In genomic region chr15:96343529-96344072, GRCh38 we compare ENCODE assay signal across 10 cellular contexts. TPM values are rescaled to one million over a fixed set of nuclear protein-coding genes. Genes with fewer than 3 reads are reported as not detected.
A peak's percentile ranks its signal among the peaks of the same experiment; 100 is the strongest.
DNase-seq lines count a peak whose midpoint lies in the region; ATAC-seq and TF ChIP-seq lines count a peak whose summit lies in the region.
"Had no signal": no experiment of that assay in that cellular context is flagged by ENCODE, and none has a peak within 500 bp of the region (broad histone marks: within the 10 kb centered on the region; RNA-seq: fewer than 3 reads in every experiment).

No MANE protein-coding gene starts in this region.

- DNase-seq in T-helper 1 cell (no peak), epithelial cell of proximal tubule (ENCODE audit: low read depth) (no peak), tibial nerve (ENCODE audit: low spot score in 2 of 2) (no peak), COLO668 (lab: John Stamatoyannopoulos, UW; ENCODE audit: unreplicated experiment) (no peak), NCI-H1417 (lab: John Stamatoyannopoulos, UW) (no peak)
- DNase-seq: 8988T had no signal

- peaks cover 4% of the 10 kb centered on the region for H3K27me3 ChIP-seq in muscle layer of duodenum (ENCODE audit: low read depth, low read length)
- H3K27me3 ChIP-seq in tibial nerve: no peaks in the 10 kb centered on the region
- H3K27me3 ChIP-seq: SJSA1 had no signal

- H3K4me1 ChIP-seq in muscle layer of duodenum (ENCODE audit: control insufficient read depth in 1 of 2, insufficient read depth in 2 of 2, low read length in 2 of 2): peaks cover 3 to 35% of the 10 kb centered on the region in 2 donors
- peaks cover 0 to 23% (median 11%) of the 10 kb centered on the region in 4 donors for H3K4me1 ChIP-seq in tibial nerve

- TF ChIP-seq EP300 in tibial nerve (IDR thresholded peaks at IDR 0.05): peak in 1 of 2 donors; percentile 33

- H3K9me3 ChIP-seq in muscle layer of duodenum (ENCODE audit: control insufficient read depth in 1 of 2, low read length in 2 of 2) (no peaks in the 10 kb centered on the region), tibial nerve (no peaks in the 10 kb centered on the region)
- H3K9me3 ChIP-seq: SJSA1 had no signal

- H3K27ac Mint-ChIP-seq in T-helper 1 cell treated with Interleukin-12 subunit alpha and Interleukin-12 subunit beta and Interleukin-4 antibody, amounts not matched to agents 30 μg/mL and 1 μg/mL, for 36 hours: peak overlapping the region; percentile 36
- H3K27ac Mint-ChIP-seq in stimulated activated memory B cell treated with anti-CD40 and anti-IgM and Interleukin-4, amounts not matched to agents 10 μg/mL and 1 μg/mL and 100 μg/mL, for 72 hours: no peak overlapping the region

- TF ChIP-seq CTCF in epithelial cell of proximal tubule (conservative IDR thresholded peaks at IDR 0.05; ENCODE audit: low read depth, low read length): no peak
- TF ChIP-seq CTCF in tibial nerve (IDR thresholded peaks at IDR 0.05): no peak

- peak overlapping the region; percentile 21 for H3K4me3 ChIP-seq in epithelial cell of proximal tubule (ENCODE audit: low read depth, low read length)
- H3K4me3 ChIP-seq in muscle layer of duodenum (ENCODE audit: low read depth in 1 of 2, low read length in 2 of 2): peak overlapping the region in 1 of 2 donors; percentile 45
- peak overlapping the region; percentile 48 to 89 (median 74) for H3K4me3 ChIP-seq in tibial nerve
- H3K4me3 ChIP-seq: SJSA1 had no signal

- H3K36me3 ChIP-seq in muscle layer of duodenum (ENCODE audit: control insufficient read depth in 1 of 2, insufficient read depth in 2 of 2, low read length in 2 of 2) (no peaks in the 10 kb centered on the region), tibial nerve (no peaks in the 10 kb centered on the region)

- H3K27ac ChIP-seq in muscle layer of duodenum (ENCODE audit: low read length): peak overlapping the region; percentile 34
- H3K27ac ChIP-seq in tibial nerve: peak overlapping the region; percentile 95 to 100 (median 98)
- H3K27ac ChIP-seq: SJSA1 had no signal

- H3K9me3 Mint-ChIP-seq in T-helper 1 cell treated with Interleukin-12 subunit alpha and Interleukin-12 subunit beta and Interleukin-4 antibody, amounts not matched to agents 30 μg/mL and 1 μg/mL, for 36 hours: peaks cover 14% of the 10 kb centered on the region
- no peaks in the 10 kb centered on the region for H3K9me3 Mint-ChIP-seq in stimulated activated memory B cell treated with anti-CD40 and anti-IgM and Interleukin-4, amounts not matched to agents 10 μg/mL and 1 μg/mL and 100 μg/mL, for 72 hours

- no peak for ATAC-seq in stimulated activated memory B cell treated with anti-CD40 and anti-IgM and Interleukin-4, amounts not matched to agents 10 μg/mL and 1 μg/mL and 100 μg/mL, for 72 hours

- H3K27me3 Mint-ChIP-seq in T-helper 1 cell treated with Interleukin-12 subunit alpha and Interleukin-12 subunit beta and Interleukin-4 antibody, amounts not matched to agents 30 μg/mL and 1 μg/mL, for 36 hours (ENCODE audit: low read depth): peaks cover 95% of the 10 kb centered on the region
- peaks cover 94% of the 10 kb centered on the region for H3K27me3 Mint-ChIP-seq in stimulated activated memory B cell treated with anti-CD40 and anti-IgM and Interleukin-4, amounts not matched to agents 10 μg/mL and 1 μg/mL and 100 μg/mL, for 72 hours

- TF ChIP-seq POLR2A in tibial nerve (IDR thresholded peaks at IDR 0.05): no peak

- WGBS in tibial nerve, 2 donors: 9 to 21% methylated on average over 22 to 29 of the region's 29 CpGs

- peaks cover 4% of the 10 kb centered on the region for H3K4me1 Mint-ChIP-seq in T-helper 1 cell treated with Interleukin-12 subunit alpha and Interleukin-12 subunit beta and Interleukin-4 antibody, amounts not matched to agents 30 μg/mL and 1 μg/mL, for 36 hours (ENCODE audit: low read depth)
- H3K4me1 Mint-ChIP-seq in stimulated activated memory B cell treated with anti-CD40 and anti-IgM and Interleukin-4, amounts not matched to agents 10 μg/mL and 1 μg/mL and 100 μg/mL, for 72 hours: peaks cover 8% of the 10 kb centered on the region

- no peak overlapping the region for H3K4me3 Mint-ChIP-seq in T-helper 1 cell treated with Interleukin-12 subunit alpha and Interleukin-12 subunit beta and Interleukin-4 antibody, amounts not matched to agents 30 μg/mL and 1 μg/mL, for 36 hours
- H3K4me3 Mint-ChIP-seq in stimulated activated memory B cell treated with anti-CD40 and anti-IgM and Interleukin-4, amounts not matched to agents 10 μg/mL and 1 μg/mL and 100 μg/mL, for 72 hours: no peak overlapping the region

- H3K36me3 Mint-ChIP-seq in T-helper 1 cell treated with Interleukin-12 subunit alpha and Interleukin-12 subunit beta and Interleukin-4 antibody, amounts not matched to agents 30 μg/mL and 1 μg/mL, for 36 hours (ENCODE audit: low read depth): no peaks in the 10 kb centered on the region
- H3K36me3 Mint-ChIP-seq in stimulated activated memory B cell treated with anti-CD40 and anti-IgM and Interleukin-4, amounts not matched to agents 10 μg/mL and 1 μg/mL and 100 μg/mL, for 72 hours: no peaks in the 10 kb centered on the region

RNA-seq across cellular contexts. Expression of gene NR2F2, which starts 13.1 kb away (rescaled TPM):
- total RNA-seq in epithelial cell of proximal tubule (17.6 and 17.7 TPM in 2 replicates), tibial nerve (100 to 1,000 TPM in 3 of 4 donors, 10 to 100 TPM in 1; 70.8 to 129 (median 124) TPM)
